34 cellular contexts compared by ENCODE assay signal in genomic region chr2:192515937-192516336, GRCh38.
"Had no signal": no experiment of that assay in that cellular context is flagged by ENCODE, and none has a peak within 500 bp of the region (broad histone marks: within the 10 kb centered on the region; RNA-seq: fewer than 3 reads in every experiment).

No MANE protein-coding gene starts in this region.

- H3K4me3 Mint-ChIP-seq: T-cell had no signal

- H3K36me3 Mint-ChIP-seq: T-cell had no signal

- H3K4me1 ChIP-seq: SJCRH30 had no signal

- H3K9me3 ChIP-seq: MG63, SJCRH30 had no signal

- H3K27me3 ChIP-seq: MG63, SJCRH30 had no signal

- H3K36me3 ChIP-seq: MG63, SJCRH30 had no signal

- H3K27me3 Mint-ChIP-seq: T-cell had no signal

- H3K27ac ChIP-seq: PC-9, RWPE1, SJCRH30, SK-N-MC had no signal

- H3K27ac Mint-ChIP-seq: T-cell had no signal

- ATAC-seq: Panc1, Right ventricle myocardium inferior, SK-N-SH treated with all-trans-retinoic acid at 6 μM for 48 hours, T-cell had no signal

- H2AFZ ChIP-seq: PC-9 had no signal

- DNase-seq: Kasumi-1, MG63, NCI-H1048, NCI-H1092 treated with DMSO at 0.1 percent for 48 hours, NCI-H1105 treated with DMSO at 0.1 percent for 48 hours, NCI-H1417, NCI-H1436, NCI-H146, NCI-H1694, NCI-H187, NCI-H1930, NCI-H2029 treated with DMSO at 0.1 percent for 48 hours, NCI-H2081 treated with DMSO at 0.1 percent for 48 hours, NCI-H2107, NCI-H2171, NCI-H226, NCI-H446 treated with DMSO at 0.1 percent for 48 hours, NCI-H510A, NCI-H524, NCI-H526, NCI-H69, NCI-H748 treated with DMSO at 0.1 percent for 48 hours, NCI-H82, PC-9, SHP77, SIG-M5, SJCRH30, T-cell had no signal

- FAIRE-seq: RCC 7860 had no signal

- H3K4me3 ChIP-seq: MG63, PC-9, SJCRH30, SK-N-MC had no signal

- H3K4me1 Mint-ChIP-seq: T-cell had no signal

- H3K4me2 ChIP-seq: PC-9 had no signal
